ENCODE assay signal across 22 cellular contexts in the genomic region with DNA sequence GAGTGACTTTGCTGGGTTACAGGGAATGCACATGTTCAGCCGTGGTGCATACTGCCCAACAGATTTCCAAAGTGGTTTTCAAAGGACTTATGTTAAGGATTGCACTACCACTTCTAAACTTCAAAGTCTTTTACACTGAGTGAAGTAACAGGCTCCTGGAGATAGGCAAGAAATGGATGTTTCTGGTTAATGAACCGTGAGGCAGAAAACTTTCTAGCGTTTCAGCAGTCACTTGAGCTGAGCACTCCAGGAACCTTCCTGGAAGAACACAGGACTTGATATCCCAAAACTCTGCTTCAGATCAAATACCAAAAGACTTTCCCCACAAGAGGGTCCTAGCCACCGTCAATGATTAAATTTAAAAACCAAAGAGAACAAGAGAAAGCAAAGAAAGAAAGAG.
"Had no signal": no experiment of that assay in that cellular context is flagged by ENCODE, and none has a peak within 500 bp of the region (broad histone marks: within the 10 kb centered on the region; RNA-seq: fewer than 3 reads in every experiment).

No MANE protein-coding gene starts in this region.

- H3K9me3 Mint-ChIP-seq: central memory CD8-positive, alpha-beta T cell; dendritic cell treated with granulocyte-macrophage colony-stimulating factor and Interleukin-4, amounts not matched to agents 40 ng/mL and 50 ng/mL, for 4 days; memory B cell; natural killer cell; stimulated activated effector memory CD8-positive, alpha-beta T cell treated with anti-CD3 and anti-CD28 coated beads, Interleukin-12 subunit alpha, Interleukin-12 subunit beta, amount 100 ng/mL, for 72 hours had no signal

- H3K4me1 Mint-ChIP-seq: central memory CD8-positive, alpha-beta T cell; natural killer cell; neural progenitor cell; stimulated activated effector memory CD8-positive, alpha-beta T cell treated with anti-CD3 and anti-CD28 coated beads, Interleukin-12 subunit alpha, Interleukin-12 subunit beta, amount 100 ng/mL, for 72 hours had no signal

- H3K27ac Mint-ChIP-seq: dendritic cell treated with granulocyte-macrophage colony-stimulating factor and Interleukin-4, amounts not matched to agents 40 ng/mL and 50 ng/mL, for 4 days; memory B cell; natural killer cell; neural progenitor cell; stimulated activated effector memory CD8-positive, alpha-beta T cell treated with anti-CD3 and anti-CD28 coated beads, Interleukin-12 subunit alpha, Interleukin-12 subunit beta, amount 100 ng/mL, for 72 hours had no signal

- H3K4me1 ChIP-seq: colonic mucosa, neural progenitor cell, prostate gland, sigmoid colon, stomach, testis, tibial nerve, upper lobe of left lung had no signal

- H3K27ac ChIP-seq: colonic mucosa, neural progenitor cell, sigmoid colon, stomach, testis, tibial nerve, upper lobe of left lung had no signal

- H3K36me3 ChIP-seq: colonic mucosa, neural progenitor cell, prostate gland, sigmoid colon, stomach, tibial nerve, upper lobe of left lung had no signal

- H3K36me3 Mint-ChIP-seq: memory B cell; natural killer cell; neural progenitor cell; stimulated activated effector memory CD8-positive, alpha-beta T cell treated with anti-CD3 and anti-CD28 coated beads, Interleukin-12 subunit alpha, Interleukin-12 subunit beta, amount 100 ng/mL, for 72 hours had no signal

- ATAC-seq: left colon; natural killer cell; right cardiac atrium; stimulated activated effector memory CD8-positive, alpha-beta T cell treated with anti-CD3 and anti-CD28 coated beads, Interleukin-12 subunit alpha, Interleukin-12 subunit beta, amount 100 ng/mL, for 72 hours had no signal

- H3K27me3 Mint-ChIP-seq: central memory CD8-positive, alpha-beta T cell; dendritic cell treated with granulocyte-macrophage colony-stimulating factor and Interleukin-4, amounts not matched to agents 40 ng/mL and 50 ng/mL, for 4 days; memory B cell had no signal

- H3K4me3 ChIP-seq: colonic mucosa, lung, neural progenitor cell, prostate gland, sigmoid colon, stomach, testis, tibial nerve, upper lobe of left lung had no signal

- H3K27me3 ChIP-seq: colonic mucosa, neural progenitor cell, sigmoid colon, stomach, testis, tibial nerve, upper lobe of left lung had no signal

- H3K9me3 ChIP-seq: colonic mucosa, prostate gland, testis, upper lobe of left lung had no signal

- H3K4me3 Mint-ChIP-seq: central memory CD8-positive, alpha-beta T cell; dendritic cell treated with granulocyte-macrophage colony-stimulating factor and Interleukin-4, amounts not matched to agents 40 ng/mL and 50 ng/mL, for 4 days; memory B cell; natural killer cell; neural progenitor cell; stimulated activated effector memory CD8-positive, alpha-beta T cell treated with anti-CD3 and anti-CD28 coated beads, Interleukin-12 subunit alpha, Interleukin-12 subunit beta, amount 100 ng/mL, for 72 hours had no signal

- DNase-seq: colonic mucosa; effector memory CD4-positive, alpha-beta T cell; erythroblast; hypothalamus; left colon; natural killer cell; sigmoid colon; stimulated activated CD4-positive, alpha-beta T cell treated with anti-CD3 and anti-CD28 coated beads, Interleukin-2, amount 100 ng/mL, for 24 hours; stimulated activated CD4-positive, alpha-beta T cell treated with anti-CD3 and anti-CD28 coated beads, Interleukin-4, amount 100 ng/mL, for 24 hours; stimulated activated naive CD4-positive, alpha-beta T cell treated with Interleukin-2 at 50 U/mL for 16 hours; stomach; testis had no signal
